Comparison of ENCODE assay signal across 1 cellular context in the genomic region with DNA sequence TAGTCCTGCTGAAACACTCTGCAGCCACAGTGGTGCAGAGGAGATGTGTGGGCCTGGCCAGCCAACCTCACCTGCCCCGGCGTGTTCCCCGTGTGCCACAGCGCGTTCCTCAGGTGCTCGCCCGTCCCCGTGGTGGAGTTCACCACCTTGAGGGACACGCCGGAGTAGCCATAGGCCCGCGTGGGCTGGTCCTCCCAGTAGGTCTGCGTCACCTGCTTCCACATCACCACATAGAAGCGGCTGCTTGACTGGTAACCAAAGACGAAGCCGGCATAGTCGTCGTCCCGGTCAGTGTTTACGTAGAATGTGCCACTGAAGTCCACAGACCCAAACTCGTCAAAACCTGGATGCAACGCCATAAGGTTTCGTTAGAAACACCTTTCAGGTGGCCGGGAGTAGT.
TF ChIP-seq lines count a peak whose summit lies in the region.

No MANE protein-coding gene starts in this region.

TF ChIP-seq in HepG2, 621 proteins besides CTCF, POLR2A, EP300 and RAD21:
- TF ChIP-seq ZNF678 (CRISPR knock-in tag; IDR thresholded peaks at IDR 0.05) (no peak), ZNF768 (CRISPR knock-in tag; IDR thresholded peaks at IDR 0.05) (peak; percentile 20; the same call in 1 of the 2 replicates)
TF ChIP-seq in HepG2: peak in this region for 1.
